21 cellular contexts compared by ENCODE assay signal in genomic region chr19:38268539-38268938, GRCh38. TPM values are rescaled to one million over a fixed set of nuclear protein-coding genes. Genes with fewer than 3 reads are reported as not detected.
DNase-seq lines count a peak whose midpoint lies in the region; ATAC-seq and TF ChIP-seq lines count a peak whose summit lies in the region.
"Had no signal": no experiment of that assay in that cellular context is flagged by ENCODE, and none has a peak within 500 bp of the region (broad histone marks: within the 10 kb centered on the region; RNA-seq: fewer than 3 reads in every experiment).

No MANE protein-coding gene starts in this region.

- H3K9me3 ChIP-seq in RWPE2 (ENCODE audit: severe bottlenecking) (no peaks in the 10 kb centered on the region), HAP-1 (no peaks in the 10 kb centered on the region)
- H3K9me3 ChIP-seq: neutrophil had no signal

- no TSS peak for BruUV-seq in Calu3 (replicated peaks; lab: Mats Ljungman, UMichigan)

- H3K4me3 ChIP-seq in RWPE2 (ENCODE audit: severe bottlenecking) (no peak overlapping the region), HAP-1 (no peak overlapping the region)
- H3K4me3 ChIP-seq: GM12878 had no signal

- H3K4me1 ChIP-seq in RWPE2 (ENCODE audit: insufficient read depth, poor library complexity, severe bottlenecking) (peaks cover 26% of the 10 kb centered on the region), HAP-1 (peaks cover 14% of the 10 kb centered on the region)

- intact Hi-C loops in Calu3 (cut with micrococcal nuclease; ENCODE audit: unreplicated experiment) = no loop called here

- no peak for ATAC-seq in RWPE2 (ENCODE audit: low read depth)
- ATAC-seq in activated T-cell treated with anti-CD3 and anti-CD28 coated beads, Interleukin-2, amount 50 U/mL, for 72 hours (replicated peaks in 1 of 2) = no peak
- no peak for ATAC-seq in HG03442 (IDR thresholded peaks at IDR 0.05; ENCODE audit: unreplicated experiment)
- ATAC-seq: activated CD8-positive, alpha-beta T cell treated with anti-CD3 and anti-CD28 coated beads for 36 hours; GM12878; left ventricle myocardium superior had no signal

- CTCF ChIA-PET in Calu3 (lab: Charles Lee) = interaction anchor here (0.7 to 3.7 kb wide), 7 partner anchors 9 to 1743 kb away, joined by 3 to 16 read pairs (median 4); no protein-coding TSS in a partner anchor

- TF ChIP-seq POLR2A in erythroblast (IDR thresholded peaks at IDR 0.05; ENCODE audit: low read length) = no peak

- H3K36me3 Mint-ChIP-seq in Calu3 (ENCODE audit: insufficient read depth, unreplicated experiment) (peaks cover 95% of the 10 kb centered on the region), progenitor cell of endocrine pancreas (ENCODE audit: insufficient read depth) (peaks cover 8% of the 10 kb centered on the region)
- peaks cover 2 to 9% of the 10 kb centered on the region in 2 donors for H3K36me3 Mint-ChIP-seq in activated T-cell treated with anti-CD3 and anti-CD28 coated beads, Interleukin-2, amount 50 U/mL, for 72 hours (ENCODE audit: insufficient read depth in 2 of 2)

- H3K27ac ChIP-seq in RWPE2 (ENCODE audit: poor library complexity, severe bottlenecking) = peak overlapping the region; percentile 87
- H3K27ac ChIP-seq: neutrophil had no signal

- H3K4me1 Mint-ChIP-seq in Calu3 (ENCODE audit: low read depth, unreplicated experiment) = peaks cover 87% of the 10 kb centered on the region
- peaks cover 70% of the 10 kb centered on the region for H3K4me1 Mint-ChIP-seq in progenitor cell of endocrine pancreas (ENCODE audit: low read depth)
- peaks cover 65% of the 10 kb centered on the region for H3K4me1 Mint-ChIP-seq in activated T-cell treated with anti-CD3 and anti-CD28 coated beads, Interleukin-2, amount 50 U/mL, for 72 hours (ENCODE audit: low read depth)

- H3K4me3 Mint-ChIP-seq in Calu3 (ENCODE audit: low read depth, unreplicated experiment) (peak overlapping the region; percentile 97), progenitor cell of endocrine pancreas (ENCODE audit: low read depth) (peak overlapping the region; percentile 99)
- H3K4me3 Mint-ChIP-seq in activated T-cell treated with anti-CD3 and anti-CD28 coated beads, Interleukin-2, amount 50 U/mL, for 72 hours = no peak overlapping the region
- H3K4me3 Mint-ChIP-seq: activated CD8-positive, alpha-beta T cell treated with anti-CD3 and anti-CD28 coated beads for 36 hours had no signal

- peaks cover 32% of the 10 kb centered on the region for H3K36me3 ChIP-seq in RWPE2 (ENCODE audit: low read depth)
- no peaks in the 10 kb centered on the region for H3K36me3 ChIP-seq in HAP-1 (replicated peaks)
- H3K36me3 ChIP-seq: neutrophil had no signal

- H3K27me3 ChIP-seq in RWPE2 (ENCODE audit: insufficient read depth, poor library complexity, severe bottlenecking) (no peaks in the 10 kb centered on the region), HAP-1 (ENCODE audit: low read depth) (no peaks in the 10 kb centered on the region)
- H3K27me3 ChIP-seq: neutrophil had no signal

- DNase-seq in Calu3 = no peak
- DNase-seq in RWPE2 (ENCODE audit: low spot score) = no peak
- peak; percentile 60 to 71 for DNase-seq in erythroblast (lab: John Stamatoyannopoulos, UW)
- DNase-seq in progenitor cell of endocrine pancreas (ENCODE audit: low spot score, unreplicated experiment) = no peak
- no peak for DNase-seq in activated T-cell treated with anti-CD3 and anti-CD28 coated beads, Interleukin-2, amount 50 U/mL, for 72 hours
- no peak for DNase-seq in HAP-1 (ENCODE audit: low spot score in 2 of 2)
- DNase-seq in globus pallidus (ENCODE audit: low spot score) = no peak
- DNase-seq: activated CD8-positive, alpha-beta T cell treated with anti-CD3 and anti-CD28 coated beads for 36 hours; activated naive CD4-positive, alpha-beta T cell; AML-193; left ventricle myocardium superior; NCI-H1436 treated with DMSO at 0.1 percent for 48 hours; NCI-H526 treated with DMSO at 0.1 percent for 48 hours; SHP77; stimulated activated CD4-positive, alpha-beta T cell treated with anti-CD3 and anti-CD28 coated beads, Interleukin-12 subunit alpha, Interleukin-12 subunit beta, amount 100 ng/mL, for 4 hours; T-helper 9 cell had no signal

- in situ Hi-C loops in HAP-1 (cut with MboI; ENCODE audit: low sequenced_read_pairs) = no loop called here

- no peaks in the 10 kb centered on the region for H3K27me3 Mint-ChIP-seq in Calu3 (ENCODE audit: unreplicated experiment)
- no peaks in the 10 kb centered on the region for H3K27me3 Mint-ChIP-seq in progenitor cell of endocrine pancreas
- H3K27me3 Mint-ChIP-seq in activated T-cell treated with anti-CD3 and anti-CD28 coated beads, Interleukin-2, amount 50 U/mL, for 72 hours (ENCODE audit: low read depth) = no peaks in the 10 kb centered on the region
- H3K27me3 Mint-ChIP-seq: activated CD8-positive, alpha-beta T cell treated with anti-CD3 and anti-CD28 coated beads for 36 hours had no signal

- TF ChIP-seq CTCF in Calu3 (IDR thresholded peaks at IDR 0.05; ENCODE audit: unreplicated experiment) (no peak), RWPE2 (IDR thresholded peaks at IDR 0.05; ENCODE audit: poor library complexity, severe bottlenecking) (no peak), progenitor cell of endocrine pancreas (IDR thresholded peaks at IDR 0.05; ENCODE audit: unreplicated experiment) (no peak)

- H3K9me3 Mint-ChIP-seq in Calu3 (ENCODE audit: low read depth, unreplicated experiment) (no peaks in the 10 kb centered on the region), progenitor cell of endocrine pancreas (ENCODE audit: low read depth) (no peaks in the 10 kb centered on the region)
- no peaks in the 10 kb centered on the region for H3K9me3 Mint-ChIP-seq in activated T-cell treated with anti-CD3 and anti-CD28 coated beads, Interleukin-2, amount 50 U/mL, for 72 hours
- H3K9me3 Mint-ChIP-seq: activated CD8-positive, alpha-beta T cell treated with anti-CD3 and anti-CD28 coated beads for 36 hours had no signal

- H3K27ac Mint-ChIP-seq in Calu3 (ENCODE audit: unreplicated experiment) = no peak overlapping the region
- H3K27ac Mint-ChIP-seq in progenitor cell of endocrine pancreas = peak overlapping the region; percentile 97
- H3K27ac Mint-ChIP-seq in activated T-cell treated with anti-CD3 and anti-CD28 coated beads, Interleukin-2, amount 50 U/mL, for 72 hours = no peak overlapping the region

RNA-seq across cellular contexts. Expression of gene SPINT2, which starts 4.2 kb away (rescaled TPM):
- total RNA-seq in Calu3 (2022) (1,023 and 1,082 TPM in 2 replicates), progenitor cell of endocrine pancreas (519 and 559 TPM in 2 replicates)
- 100 to 1,000 TPM in 1 of 2 donors, 10 to 100 TPM in 1; 89.1 to 115 TPM for total RNA-seq in activated T-cell treated with anti-CD3 and anti-CD28 coated beads, Interleukin-2, amount 50 U/mL, for 72 hours

RNA-seq across cellular contexts. Expression of gene PPP1R14A, which starts 12.4 kb away (rescaled TPM):
- 0.88 and 2.4 TPM in 2 replicates for total RNA-seq in Calu3 (2022)
- total RNA-seq in progenitor cell of endocrine pancreas = 15.2 and 17.2 TPM in 2 replicates
- 1 to 10 TPM; 1.7 to 3.8 TPM for total RNA-seq in activated T-cell treated with anti-CD3 and anti-CD28 coated beads, Interleukin-2, amount 50 U/mL, for 72 hours
- total RNA-seq: Daoy, GM12878 had no signal

RNA-seq across cellular contexts. Expression of gene C19orf33, which starts 35.5 kb away (rescaled TPM):
- total RNA-seq in Calu3 (2022) (189 and 234 TPM in 2 replicates), progenitor cell of endocrine pancreas (3.0 and 3.5 TPM in 2 replicates)
- total RNA-seq in activated T-cell treated with anti-CD3 and anti-CD28 coated beads, Interleukin-2, amount 50 U/mL, for 72 hours = not detected
- total RNA-seq: activated CD8-positive, alpha-beta T cell treated with anti-CD3 and anti-CD28 coated beads for 36 hours had no signal

RNA-seq across cellular contexts. Expression of gene DPF1, which starts 44.5 kb away (rescaled TPM):
- 1.0 and 1.5 TPM in 2 replicates for total RNA-seq in Calu3 (2022)
- total RNA-seq in progenitor cell of endocrine pancreas = 4.8 and 4.9 TPM in 2 replicates
- under 1 TPM; 0.65 to 0.99 TPM for total RNA-seq in activated T-cell treated with anti-CD3 and anti-CD28 coated beads, Interleukin-2, amount 50 U/mL, for 72 hours
- total RNA-seq: ureter had no signal

RNA-seq across cellular contexts. Expression of gene YIF1B, which starts 47.2 kb away (rescaled TPM):
- total RNA-seq in Calu3 (2022) = 45.0 and 45.4 TPM in 2 replicates
- 29.6 and 31.3 TPM in 2 replicates for total RNA-seq in progenitor cell of endocrine pancreas
- 10 to 100 TPM; 70.3 TPM for total RNA-seq in activated T-cell treated with anti-CD3 and anti-CD28 coated beads, Interleukin-2, amount 50 U/mL, for 72 hours

Comparison
In these comparisons a context has a peak if more than half of its experiments do, and no peak if none do; other contexts are left out.
1. DNase-seq: peak in erythroblast (2 of 2); none in Calu3 (single experiment), RWPE2 (single experiment), progenitor cell of endocrine pancreas (single experiment), activated T-cell treated with anti-CD3 and anti-CD28 coated beads, Interleukin-2, amount 50 U/mL, for 72 hours (0 of 2), HAP-1 (0 of 2) and globus pallidus (single experiment).
2. H3K4me3 Mint-ChIP-seq: peak in Calu3 (single experiment) and progenitor cell of endocrine pancreas (single experiment); none in activated T-cell treated with anti-CD3 and anti-CD28 coated beads, Interleukin-2, amount 50 U/mL, for 72 hours (0 of 2).
3. RNA of gene C19orf33, which starts 35.5 kb away (total RNA-seq): 189 to 234 TPM in Calu3; 3.0 to 3.5 TPM in progenitor cell of endocrine pancreas and not detected in activated T-cell treated with anti-CD3 and anti-CD28 coated beads, Interleukin-2, amount 50 U/mL, for 72 hours; every median in the first group is over 10 times any median in the second.